ENCODE assay signal across 9 cellular contexts in the genomic region with DNA sequence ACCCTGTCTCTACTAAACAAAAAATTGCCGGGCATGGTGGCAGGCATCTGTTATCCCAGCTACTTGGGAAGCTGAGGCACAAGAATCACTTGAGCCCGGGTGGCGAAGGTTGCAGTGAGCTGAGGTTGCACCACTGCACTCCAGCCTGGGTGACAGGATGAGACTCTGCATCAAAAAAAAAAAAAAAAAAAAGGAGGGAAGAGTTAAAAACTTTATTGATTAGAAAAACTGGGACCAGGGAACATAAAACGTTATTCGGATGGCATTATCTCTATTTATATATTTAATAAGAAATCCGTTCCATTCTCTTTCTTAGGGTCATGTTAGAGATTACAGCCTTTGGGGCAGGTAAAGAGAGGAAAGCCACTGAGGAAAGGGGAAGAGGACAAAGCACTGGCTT.
"Had no signal": no experiment of that assay in that cellular context is flagged by ENCODE, and none has a peak within 500 bp of the region (broad histone marks: within the 10 kb centered on the region; RNA-seq: fewer than 3 reads in every experiment).

No MANE protein-coding gene starts in this region.

- ATAC-seq: GM23338, HepG2 had no signal

- H3K4me3 ChIP-seq: GM23338 had no signal

- H3K4me3 Mint-ChIP-seq: GM23338, H9, IgD-negative memory B cell had no signal

- H3K27ac ChIP-seq: HL-60 had no signal

- H3K4me2 ChIP-seq: GM23338 had no signal

- H3K9me3 Mint-ChIP-seq: GM23338, H9, IgD-negative memory B cell had no signal

- FAIRE-seq: H1, H54, HepG2 had no signal

- H2AFZ ChIP-seq: GM23338 had no signal

- H3K4me1 Mint-ChIP-seq: GM23338 had no signal

- H3K36me3 Mint-ChIP-seq: IgD-negative memory B cell had no signal

- H3K27ac Mint-ChIP-seq: GM23338, H9, IgD-negative memory B cell had no signal

- DNase-seq: H9, HCEC 1CT, KG1 had no signal
